In the genomic region with DNA sequence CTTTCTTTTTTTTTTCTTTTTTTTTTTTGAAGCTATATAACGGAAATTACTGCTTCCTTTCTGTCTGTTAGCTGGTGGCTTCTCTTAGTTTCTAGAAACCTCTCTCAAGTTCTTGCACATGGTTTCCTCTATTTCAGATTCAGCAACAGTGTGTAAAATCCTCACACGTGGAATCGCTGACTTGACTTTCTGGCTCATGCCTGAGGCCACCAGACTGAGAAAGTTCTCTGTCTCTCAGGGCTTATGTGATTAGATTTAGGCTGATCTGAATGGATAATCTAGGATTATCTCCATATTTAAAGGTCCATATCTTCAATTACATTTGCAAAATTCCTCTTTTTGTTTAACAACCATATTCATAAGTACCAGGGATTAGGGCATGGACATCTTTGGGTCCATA, we compare ENCODE assay signal across 31 cellular contexts.
"Had no signal": no experiment of that assay in that cellular context is flagged by ENCODE, and none has a peak within 500 bp of the region (broad histone marks: within the 10 kb centered on the region; RNA-seq: fewer than 3 reads in every experiment).

No MANE protein-coding gene starts in this region.

- H3K27me3 ChIP-seq: neutrophil, ovary, spleen, stomach, thyroid gland, tibial nerve, upper lobe of left lung, vagina had no signal

- H3K4me1 Mint-ChIP-seq: naive thymus-derived CD8-positive, alpha-beta T cell; nephron progenitor cell; neural crest cell; stimulated activated effector memory CD8-positive, alpha-beta T cell treated with anti-CD3 and anti-CD28 coated beads, Interleukin-12 subunit alpha, Interleukin-12 subunit beta, amount 100 ng/mL, for 72 hours; stimulated activated naive B cell treated with anti-CD40 and anti-IgM and Interleukin-4, amounts not matched to agents 10 μg/mL and 1 μg/mL and 100 μg/mL, for 72 hours had no signal

- H3K9me3 Mint-ChIP-seq: nephron progenitor cell, neural crest cell had no signal

- H3K4me1 ChIP-seq: parathyroid adenoma, psoas muscle, spleen, stomach, thyroid gland, tibial nerve, upper lobe of left lung, vagina had no signal

- H3K27ac Mint-ChIP-seq: naive thymus-derived CD8-positive, alpha-beta T cell; natural killer cell treated with Interleukin-12 subunit alpha and Interleukin-12 subunit beta and Interleukin-15 and Interleukin-18, amount 100 ng/mL, for 72 hours; nephron progenitor cell; progenitor cell of endocrine pancreas; stimulated activated effector memory CD8-positive, alpha-beta T cell treated with anti-CD3 and anti-CD28 coated beads, Interleukin-12 subunit alpha, Interleukin-12 subunit beta, amount 100 ng/mL, for 72 hours; stimulated activated naive B cell treated with anti-CD40 and anti-IgM and Interleukin-4, amounts not matched to agents 10 μg/mL and 1 μg/mL and 100 μg/mL, for 72 hours; stimulated activated naive CD8-positive, alpha-beta T cell treated with anti-CD3 and anti-CD28 coated beads, Interleukin-15, Interleukin-2, amounts not matched to agents 100 ng/mL and 50 ng/mL, for 24 hours had no signal

- H3K36me3 ChIP-seq: neutrophil, ovary, spleen, stomach, thoracic aorta, thyroid gland, tibial nerve, upper lobe of left lung, vagina had no signal

- ATAC-seq: naive thymus-derived CD8-positive, alpha-beta T cell; natural killer cell treated with Interleukin-12 subunit alpha and Interleukin-12 subunit beta and Interleukin-15 and Interleukin-18, amount 100 ng/mL, for 72 hours; psoas muscle; right cardiac atrium; sciatic nerve; stimulated activated effector memory CD8-positive, alpha-beta T cell treated with anti-CD3 and anti-CD28 coated beads, Interleukin-12 subunit alpha, Interleukin-12 subunit beta, amount 100 ng/mL, for 72 hours; stimulated activated naive B cell treated with anti-CD40 and anti-IgM and Interleukin-4, amounts not matched to agents 10 μg/mL and 1 μg/mL and 100 μg/mL, for 72 hours had no signal

- DNase-seq: naive thymus-derived CD8-positive, alpha-beta T cell; nephron progenitor cell; nucleus accumbens; ovary; psoas muscle; right cardiac atrium; spleen; stimulated activated CD4-positive, alpha-beta T cell treated with anti-CD3 and anti-CD28 coated beads, Interleukin-15, amount 100 ng/mL, for 24 hours; stimulated activated CD4-positive, alpha-beta T cell treated with anti-CD3 and anti-CD28 coated beads, Interleukin-2, amount 100 ng/mL, for 24 hours; stimulated activated CD4-positive, alpha-beta T cell treated with anti-CD3 and anti-CD28 coated beads, Interleukin-2, amount 100 ng/mL, for 48 hours; stimulated activated CD4-positive, alpha-beta T cell treated with anti-CD3 and anti-CD28 coated beads, Interleukin-4, amount 100 ng/mL, for 24 hours; stimulated activated naive B cell treated with anti-CD40 and anti-IgM and Interleukin-4, amounts not matched to agents 10 μg/mL and 1 μg/mL and 100 μg/mL, for 72 hours; stimulated activated naive CD4-positive, alpha-beta T cell treated with Interleukin-2 at 50 U/mL for 16 hours; stomach; thyroid gland; trophoblast cell; upper lobe of left lung had no signal

- H3K79me2 ChIP-seq: parathyroid adenoma had no signal

- H3K36me3 Mint-ChIP-seq: naive thymus-derived CD8-positive, alpha-beta T cell; natural killer cell treated with Interleukin-12 subunit alpha and Interleukin-12 subunit beta and Interleukin-15 and Interleukin-18, amount 100 ng/mL, for 72 hours; stimulated activated effector memory CD8-positive, alpha-beta T cell treated with anti-CD3 and anti-CD28 coated beads, Interleukin-12 subunit alpha, Interleukin-12 subunit beta, amount 100 ng/mL, for 72 hours; stimulated activated naive B cell treated with anti-CD40 and anti-IgM and Interleukin-4, amounts not matched to agents 10 μg/mL and 1 μg/mL and 100 μg/mL, for 72 hours had no signal

- H3K4me3 ChIP-seq: ovary, psoas muscle, skin epidermis, smooth muscle cell, spleen, stomach, thoracic aorta, thyroid gland, tibial nerve, upper lobe of left lung, vagina had no signal

- H3K4me3 Mint-ChIP-seq: naive thymus-derived CD8-positive, alpha-beta T cell; natural killer cell treated with Interleukin-12 subunit alpha and Interleukin-12 subunit beta and Interleukin-15 and Interleukin-18, amount 100 ng/mL, for 72 hours; nephron progenitor cell; neural crest cell; stimulated activated effector memory CD8-positive, alpha-beta T cell treated with anti-CD3 and anti-CD28 coated beads, Interleukin-12 subunit alpha, Interleukin-12 subunit beta, amount 100 ng/mL, for 72 hours; stimulated activated naive B cell treated with anti-CD40 and anti-IgM and Interleukin-4, amounts not matched to agents 10 μg/mL and 1 μg/mL and 100 μg/mL, for 72 hours; stimulated activated naive CD8-positive, alpha-beta T cell treated with anti-CD3 and anti-CD28 coated beads, Interleukin-15, Interleukin-2, amounts not matched to agents 100 ng/mL and 50 ng/mL, for 24 hours had no signal

- FAIRE-seq: urothelium cell line had no signal

- H3K9me3 ChIP-seq: neutrophil, ovary, psoas muscle, stomach, thoracic aorta, thyroid gland, tibial nerve, upper lobe of left lung, vagina had no signal

- H3K4me2 ChIP-seq: smooth muscle cell had no signal

- H2AFZ ChIP-seq: parathyroid adenoma had no signal

- H3K27me3 Mint-ChIP-seq: naive thymus-derived CD8-positive, alpha-beta T cell; natural killer cell treated with Interleukin-12 subunit alpha and Interleukin-12 subunit beta and Interleukin-15 and Interleukin-18, amount 100 ng/mL, for 72 hours; progenitor cell of endocrine pancreas; stimulated activated naive B cell treated with anti-CD40 and anti-IgM and Interleukin-4, amounts not matched to agents 10 μg/mL and 1 μg/mL and 100 μg/mL, for 72 hours; stimulated activated naive CD8-positive, alpha-beta T cell treated with anti-CD3 and anti-CD28 coated beads, Interleukin-15, Interleukin-2, amounts not matched to agents 100 ng/mL and 50 ng/mL, for 24 hours had no signal

- H3K27ac ChIP-seq: neutrophil, ovary, parathyroid adenoma, psoas muscle, skin epidermis, spleen, stomach, thoracic aorta, thyroid gland, tibial nerve, upper lobe of left lung, vagina had no signal

- H3K9ac ChIP-seq: parathyroid adenoma had no signal
